8 cellular contexts compared by ENCODE assay signal in the genomic region with DNA sequence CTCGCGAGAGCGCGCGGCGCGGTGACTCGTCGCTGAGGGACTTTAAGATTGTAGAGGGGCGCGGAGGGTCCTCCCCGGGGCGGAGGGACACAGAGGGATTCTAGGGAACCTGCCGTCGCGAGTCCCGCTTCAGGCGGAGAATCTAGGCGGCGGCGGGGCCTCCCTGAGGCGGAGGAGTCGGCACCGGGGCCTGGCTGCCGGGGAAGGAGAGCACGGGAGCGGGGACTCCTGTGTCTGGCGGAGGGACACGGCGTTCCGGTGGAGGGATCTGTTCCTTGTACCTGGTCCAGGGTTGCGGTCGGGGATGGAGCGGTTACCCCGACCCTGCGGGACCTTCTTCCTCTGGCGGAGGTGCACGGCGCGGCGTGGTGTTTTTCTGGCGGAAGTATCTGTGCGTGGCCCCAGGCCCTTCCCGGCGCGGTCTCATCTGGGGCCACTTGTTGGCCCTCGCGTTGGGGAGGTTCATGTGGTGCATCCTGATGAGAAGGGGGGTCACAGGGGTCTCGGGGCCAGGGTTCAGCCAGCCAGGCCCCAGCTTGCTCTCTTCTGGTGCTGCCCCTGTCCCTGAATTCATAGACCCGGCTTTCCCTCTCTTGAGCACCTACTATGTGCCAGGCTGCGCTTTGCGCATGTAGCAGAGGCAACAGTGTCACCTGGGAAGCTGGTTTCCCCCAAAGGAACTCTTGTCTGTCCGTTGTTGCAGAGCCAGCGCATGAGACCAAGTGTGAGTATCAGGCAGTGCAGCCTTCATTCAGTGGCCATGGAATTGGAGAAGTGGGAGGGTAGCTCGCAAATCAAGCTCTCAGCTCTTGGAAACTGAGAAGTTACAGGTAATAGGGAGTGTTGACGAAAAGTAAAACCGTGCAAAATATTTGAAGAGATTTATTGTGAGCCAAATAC. TPM values are rescaled to one million over a fixed set of nuclear protein-coding genes. Genes with fewer than 3 reads are reported as not detected.
DNase-seq lines count a peak whose midpoint lies in the region; ATAC-seq and TF ChIP-seq lines count a peak whose summit lies in the region.

No MANE protein-coding gene starts in this region.

- H3K4me1 ChIP-seq in DND-41 (ENCODE audit: insufficient read depth, low read length) = peaks cover 53% of the 10 kb centered on the region
- peaks cover 3 to 26% (median 7%) of the 10 kb centered on the region in 4 donors for H3K4me1 ChIP-seq in Peyer's patch
- H3K4me1 ChIP-seq in stomach = peaks cover 11 to 44% (median 36%) of the 10 kb centered on the region in 4 donors

- H3K9me3 ChIP-seq in DND-41 (ENCODE audit: insufficient read depth, low read length, severe bottlenecking) (no peaks in the 10 kb centered on the region), Peyer's patch (no peaks in the 10 kb centered on the region), neural cell (ENCODE audit: low read length) (no peaks in the 10 kb centered on the region), stomach (no peaks in the 10 kb centered on the region)

- intact Hi-C loops in activated T-helper 2 cell treated with anti-CD3 and anti-CD28 coated beads, Interferon-gamma antibody, Interleukin-2, Interleukin-4, amounts not matched to agents 10 μg/mL and 5 μg/mL and 100 μg/mL, durations not matched to agents 14 hours and 24 hours and 36 hours (cut with micrococcal nuclease) = loop anchor here (5.0 kb wide), 1 partner anchor 721 kb away; the partner anchor contains the start of gene RBBP6
- intact Hi-C loops in stomach (cut with DNase I; ENCODE audit: low total_unique reads) = no loop called here

- H3K27me3 Mint-ChIP-seq in activated T-helper 2 cell treated with anti-CD3 and anti-CD28 coated beads, Interferon-gamma antibody, Interleukin-2, Interleukin-4, amounts not matched to agents 10 μg/mL and 5 μg/mL and 100 μg/mL, durations not matched to agents 14 hours and 24 hours and 36 hours (ENCODE audit: low read depth) = no peaks in the 10 kb centered on the region

- H3K4me2 ChIP-seq in DND-41 (ENCODE audit: insufficient read depth, low read length) (peak overlapping the region; percentile 72), neural cell (ENCODE audit: low read length) (peak overlapping the region; percentile 92)

- TF ChIP-seq POLR2A in Peyer's patch (IDR thresholded peaks at IDR 0.05) = no peak
- TF ChIP-seq POLR2A in stomach (IDR thresholded peaks at IDR 0.05) = no peak

- peak overlapping the region; percentile 88 for H3K27ac ChIP-seq in DND-41 (ENCODE audit: low read length)
- peak overlapping the region; percentile 97 to 98 (median 98) for H3K27ac ChIP-seq in Peyer's patch
- H3K27ac ChIP-seq in neural cell (ENCODE audit: low read length) = peak overlapping the region; percentile 95
- H3K27ac ChIP-seq in stomach = peak overlapping the region; percentile 95 to 100 (median 98)

- TF ChIP-seq RAD21 in neural cell (conservative IDR thresholded peaks at IDR 0.05) = peak; percentile 21

- WGBS in stomach, 5 donors = 2 to 6% (median 3%) methylated on average over 22 to 57 of the region's 57 CpGs

- H3K79me2 ChIP-seq in DND-41 (ENCODE audit: insufficient read depth, low read length) (peaks cover 83% of the 10 kb centered on the region), neural cell (replicated peaks; ENCODE audit: insufficient read depth, low read length) (peaks cover 55% of the 10 kb centered on the region)

- peak overlapping the region; percentile 89 for H2AFZ ChIP-seq in DND-41 (ENCODE audit: low read depth, low read length)
- peak overlapping the region; percentile 80 for H2AFZ ChIP-seq in neural cell (ENCODE audit: low read depth, low read length)

- H3K9ac ChIP-seq in DND-41 (ENCODE audit: low read depth, low read length) (peak overlapping the region; percentile 89), neural cell (ENCODE audit: low read length) (peak overlapping the region; percentile 94)

- peaks cover 38% of the 10 kb centered on the region for H3K4me1 Mint-ChIP-seq in activated T-helper 2 cell treated with anti-CD3 and anti-CD28 coated beads, Interferon-gamma antibody, Interleukin-2, Interleukin-4, amounts not matched to agents 10 μg/mL and 5 μg/mL and 100 μg/mL, durations not matched to agents 14 hours and 24 hours and 36 hours (ENCODE audit: low read depth)

- H3K9me3 Mint-ChIP-seq in activated T-helper 2 cell treated with anti-CD3 and anti-CD28 coated beads, Interferon-gamma antibody, Interleukin-2, Interleukin-4, amounts not matched to agents 10 μg/mL and 5 μg/mL and 100 μg/mL, durations not matched to agents 14 hours and 24 hours and 36 hours = no peaks in the 10 kb centered on the region

- TF ChIP-seq EP300 in neural cell (conservative IDR thresholded peaks at IDR 0.05; ENCODE audit: poor library complexity, severe bottlenecking) (peak; percentile 61), stomach (IDR thresholded peaks at IDR 0.05) (no peak)

- TF ChIP-seq CTCF in DND-41 (IDR thresholded peaks at IDR 0.05; ENCODE audit: borderline replicate concordance, extremely low read depth, low read length, poor library complexity, severe bottlenecking) (no peak), Peyer's patch (IDR thresholded peaks at IDR 0.05) (peak in 2 of 6 experiments; percentile 8 to 25), fibroblast of pulmonary artery (IDR thresholded peaks at IDR 0.05; ENCODE audit: low read length, missing control alignments) (no peak), neural cell (IDR thresholded peaks at IDR 0.05; ENCODE audit: poor library complexity, severe bottlenecking) (peak; percentile 28), stomach (IDR thresholded peaks at IDR 0.05) (no peak)

- no peaks in the 10 kb centered on the region for H3F3A ChIP-seq in neural cell (ENCODE audit: insufficient read depth, low read length, poor library complexity, severe bottlenecking)

- H3K36me3 ChIP-seq in DND-41 (ENCODE audit: insufficient read depth, low read length) = peaks cover 47% of the 10 kb centered on the region
- peaks cover 0 to 14% (median 0%) of the 10 kb centered on the region in 3 donors for H3K36me3 ChIP-seq in Peyer's patch
- no peaks in the 10 kb centered on the region for H3K36me3 ChIP-seq in neural cell (ENCODE audit: insufficient read depth, low read length)
- H3K36me3 ChIP-seq in stomach = peaks cover 0 to 27% (median 27%) of the 10 kb centered on the region in 4 donors

- peaks cover 47% of the 10 kb centered on the region for H3K36me3 Mint-ChIP-seq in activated T-helper 2 cell treated with anti-CD3 and anti-CD28 coated beads, Interferon-gamma antibody, Interleukin-2, Interleukin-4, amounts not matched to agents 10 μg/mL and 5 μg/mL and 100 μg/mL, durations not matched to agents 14 hours and 24 hours and 36 hours (ENCODE audit: low read depth)

- H3K27ac Mint-ChIP-seq in activated T-helper 2 cell treated with anti-CD3 and anti-CD28 coated beads, Interferon-gamma antibody, Interleukin-2, Interleukin-4, amounts not matched to agents 10 μg/mL and 5 μg/mL and 100 μg/mL, durations not matched to agents 14 hours and 24 hours and 36 hours = peak overlapping the region; percentile 95

- peaks cover 35% of the 10 kb centered on the region; the same call in 1 of the 2 replicates for H4K20me1 ChIP-seq in DND-41 (ENCODE audit: insufficient read depth, low read length)
- H4K20me1 ChIP-seq in neural cell (ENCODE audit: insufficient read depth) = no peaks in the 10 kb centered on the region

- ATAC-seq in DND-41 (ENCODE audit: insufficient read depth, low read depth) (peak; percentile 62), GM21737 (IDR thresholded peaks at IDR 0.05; ENCODE audit: unreplicated experiment) (peak; percentile 36)

- peak overlapping the region; percentile 45 to 69 for H3K4me3 ChIP-seq in DND-41 (ENCODE audit: low read depth in 1 of 2, low read length in 2 of 2)
- peak overlapping the region; percentile 74 to 90 (median 83) for H3K4me3 ChIP-seq in Peyer's patch
- H3K4me3 ChIP-seq in fibroblast of pulmonary artery (replicated peaks; ENCODE audit: low read depth, low read length) = peak overlapping the region; percentile 82
- peak overlapping the region; percentile 86 for H3K4me3 ChIP-seq in neural cell (ENCODE audit: low read length)
- peak overlapping the region; percentile 75 to 84 (median 76) for H3K4me3 ChIP-seq in stomach

- H3K27me3 ChIP-seq in DND-41 (ENCODE audit: insufficient read depth, low read length, poor library complexity) = no peaks in the 10 kb centered on the region
- no peaks in the 10 kb centered on the region for H3K27me3 ChIP-seq in Peyer's patch
- no peaks in the 10 kb centered on the region for H3K27me3 ChIP-seq in neural cell (ENCODE audit: insufficient read depth, low read depth, low read length)
- no peaks in the 10 kb centered on the region for H3K27me3 ChIP-seq in stomach

- peak overlapping the region; percentile 87 for H3K4me3 Mint-ChIP-seq in activated T-helper 2 cell treated with anti-CD3 and anti-CD28 coated beads, Interferon-gamma antibody, Interleukin-2, Interleukin-4, amounts not matched to agents 10 μg/mL and 5 μg/mL and 100 μg/mL, durations not matched to agents 14 hours and 24 hours and 36 hours (ENCODE audit: low read depth)

- H3K9me2 ChIP-seq in neural cell (ENCODE audit: insufficient read depth, low read length) = no peaks in the 10 kb centered on the region

- DNase-seq in DND-41 (peak; percentile 93), KG1 (lab: John Stamatoyannopoulos, UW) (peak; percentile 75), Peyer's patch (peak; percentile 75 to 90 (median 87)), fibroblast of pulmonary artery (ENCODE audit: low read depth) (peak; percentile 89), stomach (peak; percentile 82)
- DNase-seq in activated T-helper 2 cell treated with anti-CD3 and anti-CD28 coated beads, Interferon-gamma antibody, Interleukin-2, Interleukin-4, amounts not matched to agents 10 μg/mL and 5 μg/mL and 100 μg/mL, durations not matched to agents 14 hours and 24 hours and 36 hours (ENCODE audit: low spot score) = peak; percentile 78

TF ChIP-seq in neural cell, 6 proteins besides CTCF, POLR2A, EP300 and RAD21 (continues in another document):
- no peak for TF ChIP-seq EZH2 (IDR thresholded peaks at IDR 0.05; ENCODE audit: borderline replicate concordance, insufficient read depth, low read length, poor library complexity, severe bottlenecking)
- TF ChIP-seq POLR2AphosphoS5 (IDR thresholded peaks at IDR 0.05) = peak; percentile 72
- TF ChIP-seq TAF1 (IDR thresholded peaks at IDR 0.05; ENCODE audit: low read depth) = peak; percentile 84

RNA-seq across cellular contexts. Expression of gene ZKSCAN2, which starts 0.6 kb away (rescaled TPM):
- total RNA-seq in Peyer's patch (1 to 10 TPM; 2.4 to 4.0 (median 3.0) TPM), stomach (1 to 10 TPM in 3 of 5 donors, under 1 TPM in 1, not detected in 1; 0.45 to 5.3 (median 2.7) TPM)
- total RNA-seq in activated T-helper 2 cell treated with anti-CD3 and anti-CD28 coated beads, Interferon-gamma antibody, Interleukin-2, Interleukin-4, amounts not matched to agents 10 μg/mL and 5 μg/mL and 100 μg/mL, durations not matched to agents 14 hours and 24 hours and 36 hours = 6.4 and 7.9 TPM in 2 replicates
- polyA plus RNA-seq in neural cell (14.0 and 17.2 TPM in 2 replicates), stomach (under 1 TPM; 0.58 to 0.92 (median 0.81) TPM)
- 56.0 and 63.7 TPM in 2 replicates for polyA minus RNA-seq in neural cell

RNA-seq across cellular contexts. Expression of gene AQP8, which starts 41.5 kb away (rescaled TPM):
- not detected for total RNA-seq in Peyer's patch
- not detected in 2 replicates for total RNA-seq in activated T-helper 2 cell treated with anti-CD3 and anti-CD28 coated beads, Interferon-gamma antibody, Interleukin-2, Interleukin-4, amounts not matched to agents 10 μg/mL and 5 μg/mL and 100 μg/mL, durations not matched to agents 14 hours and 24 hours and 36 hours
- polyA plus RNA-seq in neural cell = 0.56 and 0.89 TPM in 2 replicates
- polyA minus RNA-seq in neural cell = 0.46 TPM in 1 of 2 replicates, not detected in the other
- total RNA-seq in stomach = not detected
- under 1 TPM in 1 of 3 donors, not detected in 2; 0.13 TPM for polyA plus RNA-seq in stomach

Comparison
In these comparisons a context has a peak if more than half of its experiments do, and no peak if none do; other contexts are left out.
1. Peak in every context shown above with its lines: DNase-seq, ATAC-seq, H3K4me3 ChIP-seq and H3K27ac ChIP-seq.